ENCODE assay signal across 1 cellular context in the genomic region with DNA sequence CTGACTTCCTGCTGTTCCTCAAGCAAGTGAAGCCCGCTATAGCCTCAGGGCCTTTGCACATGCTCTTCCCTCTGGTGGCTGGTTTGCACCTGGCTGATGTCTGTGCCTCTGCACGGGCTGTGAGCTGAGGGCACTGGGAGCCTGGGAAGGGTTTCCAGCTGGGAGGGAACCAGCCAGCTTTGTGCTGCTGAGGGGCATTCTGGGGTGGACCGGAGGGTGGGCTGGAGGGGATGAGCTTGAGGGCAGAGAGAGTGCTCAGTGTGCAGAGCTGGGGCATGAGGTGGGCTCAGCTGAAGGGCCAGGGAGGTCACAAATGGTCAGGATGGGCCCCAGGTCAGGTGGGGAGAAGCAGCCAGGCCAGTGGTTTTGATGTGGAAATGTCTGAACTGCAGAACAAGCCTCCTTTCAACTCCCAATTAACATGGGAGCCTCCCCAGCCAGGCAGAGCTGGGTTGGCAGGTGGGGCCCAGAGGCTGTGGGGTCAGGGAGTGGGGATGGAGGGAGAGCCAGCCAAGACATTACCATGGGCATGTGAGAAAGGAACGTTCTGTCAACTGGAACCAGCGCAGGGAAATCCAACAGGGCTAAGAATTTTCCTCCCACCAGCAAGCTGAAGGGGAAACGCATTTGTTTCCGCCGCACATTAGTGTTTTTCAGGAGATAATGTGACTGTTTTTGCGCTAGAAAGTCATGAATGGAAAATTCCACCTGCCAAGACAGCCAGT.
TF ChIP-seq lines count a peak whose summit lies in the region.

No MANE protein-coding gene starts in this region.

TF ChIP-seq in K562, 482 proteins besides CTCF, POLR2A, EP300 and RAD21 (continued from another document):
- TF ChIP-seq E4F1 (CRISPR knock-in tag; IDR thresholded peaks at IDR 0.05; ENCODE audit: borderline replicate concordance) = no peak
